31 cellular contexts compared by ENCODE assay signal in the genomic region with DNA sequence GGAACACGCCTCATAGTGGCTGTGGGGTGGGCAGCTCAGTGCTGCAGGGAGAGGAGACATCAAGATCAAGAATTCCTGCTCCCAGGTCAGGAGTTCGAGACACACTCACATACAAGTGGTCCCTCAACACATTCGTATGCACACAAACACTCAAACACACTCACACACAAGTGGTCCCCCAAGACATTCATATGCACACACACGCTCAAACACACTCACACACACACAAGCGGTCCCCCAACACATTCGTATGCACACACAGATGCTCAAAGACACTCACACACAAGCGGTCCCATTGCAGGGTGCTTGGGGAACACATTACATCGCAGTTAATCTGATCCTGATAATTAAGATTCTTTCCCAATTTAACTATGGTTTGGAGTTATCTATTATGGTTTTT.
"Had no signal": no experiment of that assay in that cellular context is flagged by ENCODE, and none has a peak within 500 bp of the region (broad histone marks: within the 10 kb centered on the region; RNA-seq: fewer than 3 reads in every experiment).

No MANE protein-coding gene starts in this region.

- H3K4me3 Mint-ChIP-seq: activated CD4-positive, alpha-beta T cell treated with anti-CD3 and anti-CD28 coated beads, Interleukin-2, amount 10 ng/mL, durations not matched to agents 24 days and 14 days; activated CD8-positive, alpha-beta memory T cell treated with anti-CD3 and anti-CD28 coated beads, Interleukin-2, amount 10 ng/mL, durations not matched to agents 7 days and 5 days; activated naive CD8-positive, alpha-beta T cell treated with anti-CD3 and anti-CD28 coated beads for 36 hours; activated T-cell treated with anti-CD3 and anti-CD28 coated beads, Interleukin-2, amount 50 U/mL, for 4 hours; activated T-helper 1 cell treated with anti-CD3 and anti-CD28 coated beads, Interleukin-12 subunit alpha, Interleukin-12 subunit beta, Interleukin-2, Interleukin-4 antibody, amounts not matched to agents 30 ng/mL and 10 ng/mL and 1 ng/mL, durations not matched to agents 14 hours and 24 hours and 36 hours; T-helper 1 cell treated with Interleukin-12 subunit alpha and Interleukin-12 subunit beta and Interleukin-4 antibody, amounts not matched to agents 30 μg/mL and 1 μg/mL, for 36 hours; T-helper 2 cell treated with Interferon-gamma antibody and Interleukin-4, amounts not matched to agents 5 μg/mL and 100 μg/mL, for 36 hours had no signal

- H3K4me3 ChIP-seq: Peyer's patch, SJSA1 had no signal

- H3K9me3 Mint-ChIP-seq: activated CD4-positive, alpha-beta T cell treated with anti-CD3 and anti-CD28 coated beads, Interleukin-2, amount 10 ng/mL, durations not matched to agents 24 days and 14 days; activated naive CD8-positive, alpha-beta T cell treated with anti-CD3 and anti-CD28 coated beads for 36 hours; activated T-cell treated with anti-CD3 and anti-CD28 coated beads, Interleukin-2, amount 50 U/mL, for 4 hours; activated T-helper 1 cell treated with anti-CD3 and anti-CD28 coated beads, Interleukin-12 subunit alpha, Interleukin-12 subunit beta, Interleukin-2, Interleukin-4 antibody, amounts not matched to agents 30 ng/mL and 10 ng/mL and 1 ng/mL, durations not matched to agents 14 hours and 24 hours and 36 hours; T-helper 1 cell treated with Interleukin-12 subunit alpha and Interleukin-12 subunit beta and Interleukin-4 antibody, amounts not matched to agents 30 μg/mL and 1 μg/mL, for 36 hours; T-helper 2 cell treated with Interferon-gamma antibody and Interleukin-4, amounts not matched to agents 5 μg/mL and 100 μg/mL, for 36 hours had no signal

- H3K27me3 ChIP-seq: brain microvascular endothelial cell, Peyer's patch, SJSA1 had no signal

- H3K36me3 Mint-ChIP-seq: activated CD8-positive, alpha-beta memory T cell treated with anti-CD3 and anti-CD28 coated beads, Interleukin-2, amount 10 ng/mL, durations not matched to agents 7 days and 5 days had no signal

- H3K27ac ChIP-seq: brain microvascular endothelial cell, Peyer's patch, SJSA1 had no signal

- H3K4me1 ChIP-seq: Peyer's patch, SJSA1 had no signal

- H3K27ac Mint-ChIP-seq: activated CD4-positive, alpha-beta T cell treated with anti-CD3 and anti-CD28 coated beads, Interleukin-2, amount 10 ng/mL, durations not matched to agents 24 days and 14 days; activated CD8-positive, alpha-beta memory T cell treated with anti-CD3 and anti-CD28 coated beads, Interleukin-2, amount 10 ng/mL, durations not matched to agents 7 days and 5 days; activated naive CD8-positive, alpha-beta T cell treated with anti-CD3 and anti-CD28 coated beads for 36 hours; activated T-helper 1 cell treated with anti-CD3 and anti-CD28 coated beads, Interleukin-12 subunit alpha, Interleukin-12 subunit beta, Interleukin-2, Interleukin-4 antibody, amounts not matched to agents 30 ng/mL and 10 ng/mL and 1 ng/mL, durations not matched to agents 14 hours and 24 hours and 36 hours; T-helper 1 cell treated with Interleukin-12 subunit alpha and Interleukin-12 subunit beta and Interleukin-4 antibody, amounts not matched to agents 30 μg/mL and 1 μg/mL, for 36 hours; T-helper 2 cell treated with Interferon-gamma antibody and Interleukin-4, amounts not matched to agents 5 μg/mL and 100 μg/mL, for 36 hours had no signal

- DNase-seq: activated CD4-positive, alpha-beta T cell treated with anti-CD3 and anti-CD28 coated beads, Interleukin-2, amount 10 ng/mL, durations not matched to agents 24 days and 14 days; activated CD4-positive, alpha-beta T cell treated with anti-CD3 and anti-CD28 coated beads, Interleukin-2, amount 50 U/mL, for 4 hours; activated CD8-positive, alpha-beta memory T cell treated with anti-CD3 and anti-CD28 coated beads, Interleukin-2, amount 10 ng/mL, durations not matched to agents 7 days and 5 days; activated naive CD4-positive, alpha-beta T cell; activated naive CD4-positive, alpha-beta T cell treated with anti-CD3 and anti-CD28 coated beads, Interleukin-2, amount 50 U/mL, for 16 hours; activated naive CD8-positive, alpha-beta T cell treated with anti-CD3 and anti-CD28 coated beads for 36 hours; activated T-cell treated with anti-CD3 and anti-CD28 coated beads, Interleukin-2, amount 50 U/mL, for 4 hours; amniotic stem cell; aorta; brain microvascular endothelial cell; central memory CD4-positive, alpha-beta T cell; KG1; MM.1S; MV-4-11; NCI-H1092; NCI-H1436 treated with DMSO at 0.1 percent for 48 hours; NCI-H1694 treated with DMSO at 0.1 percent for 48 hours; NCI-H2029; NCI-H510A; NCI-H526; NCI-H748 treated with DMSO at 0.1 percent for 48 hours; NK-92 treated with Interleukin-12 subunit alpha and Interleukin-12 subunit beta, amount 100 ng/mL, for 24 hours; PC-3; RPMI8226; SHP77 treated with DMSO at 0.1 percent for 48 hours; SK-N-SH had no signal

- H3K9ac ChIP-seq: SK-N-SH had no signal

- H3K4me2 ChIP-seq: SK-N-SH had no signal

- H3K36me3 ChIP-seq: brain microvascular endothelial cell, Peyer's patch, SJSA1 had no signal

- ATAC-seq: activated CD8-positive, alpha-beta memory T cell treated with anti-CD3 and anti-CD28 coated beads, Interleukin-2, amount 10 ng/mL, durations not matched to agents 7 days and 5 days; activated T-cell treated with anti-CD3 and anti-CD28 coated beads, Interleukin-2, amount 50 U/mL, for 4 hours; PC-3 had no signal

- H3K27me3 Mint-ChIP-seq: activated CD4-positive, alpha-beta T cell treated with anti-CD3 and anti-CD28 coated beads, Interleukin-2, amount 10 ng/mL, durations not matched to agents 24 days and 14 days; activated CD8-positive, alpha-beta memory T cell treated with anti-CD3 and anti-CD28 coated beads, Interleukin-2, amount 10 ng/mL, durations not matched to agents 7 days and 5 days; activated naive CD8-positive, alpha-beta T cell treated with anti-CD3 and anti-CD28 coated beads for 36 hours had no signal

- H3K9me3 ChIP-seq: Peyer's patch, SJSA1, SK-N-SH had no signal
